ENCODE assay signal across 25 cellular contexts in the genomic region with DNA sequence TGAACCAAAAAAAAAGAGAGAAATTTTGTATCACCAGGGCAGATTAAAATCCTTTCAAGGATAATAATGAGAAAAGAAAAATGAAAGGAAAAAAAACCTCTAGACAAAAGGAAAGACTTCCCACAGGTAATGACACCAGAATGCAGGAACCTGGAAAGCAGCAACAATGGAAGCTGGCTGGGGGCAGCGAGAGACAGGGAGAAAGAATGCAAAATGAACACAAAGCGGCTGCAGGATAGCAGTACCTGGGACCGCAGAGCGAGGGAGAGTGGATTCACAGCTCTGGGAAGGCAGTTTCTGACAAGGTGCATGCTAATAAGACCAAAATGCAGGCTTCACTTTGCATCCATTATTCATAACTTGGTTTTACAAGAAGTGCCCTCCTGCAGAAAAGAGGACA.
"Had no signal": no experiment of that assay in that cellular context is flagged by ENCODE, and none has a peak within 500 bp of the region (broad histone marks: within the 10 kb centered on the region; RNA-seq: fewer than 3 reads in every experiment).

No MANE protein-coding gene starts in this region.

- H3K36me3 ChIP-seq: brain microvascular endothelial cell, cardiac muscle cell, Peyer's patch, SJSA1 had no signal

- ATAC-seq: activated CD8-positive, alpha-beta memory T cell treated with anti-CD3 and anti-CD28 coated beads, Interleukin-2, amount 10 ng/mL, durations not matched to agents 7 days and 5 days; SK-N-SH treated with all-trans-retinoic acid at 6 μM for 48 hours had no signal

- H3K27me3 ChIP-seq: brain microvascular endothelial cell, cardiac muscle cell, Peyer's patch, SJSA1 had no signal

- DNase-seq: activated CD4-positive, alpha-beta T cell treated with anti-CD3 and anti-CD28 coated beads for 48 hours; activated CD4-positive, alpha-beta T cell treated with anti-CD3 and anti-CD28 coated beads, Interleukin-2, amount 50 U/mL, for 4 hours; activated CD4-positive, CD25-positive, alpha-beta regulatory T cell treated with anti-CD3 and anti-CD28 coated beads, Interleukin-2, amount 50 U/mL, for 72 hours; activated CD8-positive, alpha-beta memory T cell treated with anti-CD3 and anti-CD28 coated beads, Interleukin-2, amount 10 ng/mL, durations not matched to agents 7 days and 5 days; activated effector memory CD4-positive, alpha-beta T cell treated with anti-CD3 and anti-CD28 coated beads, Interleukin-2, amount 50 U/mL, for 16 hours; activated naive CD4-positive, alpha-beta T cell treated with Interleukin-2 at 50 U/mL for 16 hours; activated T-cell treated with anti-CD3 and anti-CD28 coated beads, Interleukin-2, amount 50 U/mL, for 24 hours; amygdala; brain microvascular endothelial cell; KG1; NCI-H1092; NCI-H1417; NCI-H1694; NCI-H2029; NCI-H345; NCI-H510A; NCI-H526 treated with DMSO at 0.1 percent for 48 hours; NCI-H82; NK-92 treated with Interleukin-12 subunit alpha and Interleukin-12 subunit beta, amount 100 ng/mL, for 24 hours; Peyer's patch; Right ventricle myocardium superior had no signal

- H3K27ac ChIP-seq: brain microvascular endothelial cell, cardiac muscle cell, Peyer's patch, RWPE1, SJSA1 had no signal

- H3K4me3 ChIP-seq: cardiac muscle cell, Peyer's patch, SJSA1 had no signal

- H3K4me1 ChIP-seq: Peyer's patch, SJSA1 had no signal

- H3K9me3 ChIP-seq: Peyer's patch, SJSA1 had no signal
